18 cellular contexts compared by ENCODE assay signal in genomic region chr2:140585016-140585415, GRCh38.
A peak's percentile ranks its signal among the peaks of the same experiment; 100 is the strongest.
DNase-seq lines count a peak whose midpoint lies in the region; ATAC-seq and TF ChIP-seq lines count a peak whose summit lies in the region.
"Had no signal": no experiment of that assay in that cellular context is flagged by ENCODE, and none has a peak within 500 bp of the region (broad histone marks: within the 10 kb centered on the region; RNA-seq: fewer than 3 reads in every experiment).

No MANE protein-coding gene starts in this region.

- peaks cover 20% of the 10 kb centered on the region for H3K9me3 Mint-ChIP-seq in activated T-cell treated with anti-CD3 and anti-CD28 coated beads, Interleukin-2, amount 50 U/mL, for 4 hours
- H3K9me3 Mint-ChIP-seq in activated T-helper 17 cell treated with anti-CD3 and anti-CD28 coated beads, Interleukin-2, amount 50 U/mL, for 72 hours: peaks cover 15% of the 10 kb centered on the region
- H3K9me3 Mint-ChIP-seq: CD8-positive, alpha-beta T cell had no signal

- H3K27me3 Mint-ChIP-seq in activated T-cell treated with anti-CD3 and anti-CD28 coated beads, Interleukin-2, amount 50 U/mL, for 4 hours (ENCODE audit: low read depth): no peaks in the 10 kb centered on the region
- H3K27me3 Mint-ChIP-seq in activated T-helper 17 cell treated with anti-CD3 and anti-CD28 coated beads, Interleukin-2, amount 50 U/mL, for 72 hours: no peaks in the 10 kb centered on the region
- H3K27me3 Mint-ChIP-seq: B cell; CD4-positive, alpha-beta T cell had no signal

- no peaks in the 10 kb centered on the region for H3K36me3 Mint-ChIP-seq in activated T-cell treated with anti-CD3 and anti-CD28 coated beads, Interleukin-2, amount 50 U/mL, for 4 hours (ENCODE audit: insufficient read depth)
- H3K36me3 Mint-ChIP-seq in activated T-helper 17 cell treated with anti-CD3 and anti-CD28 coated beads, Interleukin-2, amount 50 U/mL, for 72 hours (ENCODE audit: low read depth): no peaks in the 10 kb centered on the region
- H3K36me3 Mint-ChIP-seq: CD8-positive, alpha-beta T cell had no signal

- H3K27ac ChIP-seq in ascending aorta: no peak overlapping the region
- H3K27ac ChIP-seq: A549; BLaER1 treated with 17β-estradiol and CSF1 and Interleukin-3, amounts not matched to agents 10 nM and 100 nM; C4-2B had no signal

- DNase-seq in ELR (ENCODE audit: low read depth) (peak; percentile 15), amniotic epithelial cell (ENCODE audit: low read depth) (peak; percentile 70), ascending aorta (ENCODE audit: low spot score in 2 of 2) (no peak)
- DNase-seq in activated T-cell treated with anti-CD3 and anti-CD28 coated beads, Interleukin-2, amount 50 U/mL, for 4 hours: no peak
- DNase-seq: 8988T; AML-193; Caco-2; Calu3; CD4-positive, alpha-beta T cell; CD8-positive, alpha-beta T cell; DMS79 treated with DMSO at 0.1 percent for 48 hours; GDM1 had no signal

- intact Hi-C loops in ascending aorta (cut with DNase I): no loop called here

- H3K4me3 Mint-ChIP-seq in activated T-cell treated with anti-CD3 and anti-CD28 coated beads, Interleukin-2, amount 50 U/mL, for 4 hours: no peak overlapping the region
- H3K4me3 Mint-ChIP-seq in activated T-helper 17 cell treated with anti-CD3 and anti-CD28 coated beads, Interleukin-2, amount 50 U/mL, for 72 hours: no peak overlapping the region
- H3K4me3 Mint-ChIP-seq: B cell; CD4-positive, alpha-beta T cell; CD8-positive, alpha-beta T cell had no signal

- no peaks in the 10 kb centered on the region for H3K27me3 ChIP-seq in ascending aorta
- H3K27me3 ChIP-seq: BLaER1 treated with 17β-estradiol and CSF1 and Interleukin-3, amounts not matched to agents 10 nM and 100 nM had no signal

- H3K27ac Mint-ChIP-seq in activated T-helper 17 cell treated with anti-CD3 and anti-CD28 coated beads, Interleukin-2, amount 50 U/mL, for 72 hours: no peak overlapping the region
- H3K27ac Mint-ChIP-seq: B cell; CD4-positive, alpha-beta T cell; CD8-positive, alpha-beta T cell had no signal

- ATAC-seq in activated T-cell treated with anti-CD3 and anti-CD28 coated beads, Interleukin-2, amount 50 U/mL, for 4 hours: no peak
- ATAC-seq in activated T-helper 17 cell treated with anti-CD3 and anti-CD28 coated beads, Interleukin-2, amount 50 U/mL, for 72 hours (replicated peaks): no peak
- ATAC-seq: A549; CD8-positive, alpha-beta T cell; GM12878 had no signal

- no peaks in the 10 kb centered on the region for H3K36me3 ChIP-seq in ascending aorta
- H3K36me3 ChIP-seq: BLaER1 treated with 17β-estradiol and CSF1 and Interleukin-3, amounts not matched to agents 10 nM and 100 nM had no signal

- TF ChIP-seq CTCF in ascending aorta (IDR thresholded peaks at IDR 0.05): no peak

- no peaks in the 10 kb centered on the region for H3K4me1 Mint-ChIP-seq in activated T-cell treated with anti-CD3 and anti-CD28 coated beads, Interleukin-2, amount 50 U/mL, for 4 hours (ENCODE audit: low read depth)
- H3K4me1 Mint-ChIP-seq in activated T-helper 17 cell treated with anti-CD3 and anti-CD28 coated beads, Interleukin-2, amount 50 U/mL, for 72 hours: no peaks in the 10 kb centered on the region
- H3K4me1 Mint-ChIP-seq: B cell had no signal

- H3K4me3 ChIP-seq in ascending aorta: no peak overlapping the region
- H3K4me3 ChIP-seq: A549; BLaER1 treated with 17β-estradiol and CSF1 and Interleukin-3, amounts not matched to agents 10 nM and 100 nM; GM12878 had no signal

- H3K9me3 ChIP-seq in ascending aorta: no peaks in the 10 kb centered on the region
- H3K9me3 ChIP-seq: A549; BLaER1 treated with 17β-estradiol and CSF1 and Interleukin-3, amounts not matched to agents 10 nM and 100 nM; Caco-2 had no signal

- H3K4me1 ChIP-seq in ascending aorta: no peaks in the 10 kb centered on the region
- H3K4me1 ChIP-seq: Caco-2 had no signal

Comparison
In these comparisons a context has a peak if more than half of its experiments do, and no peak if none do; other contexts are left out.
1. DNase-seq: peak in ELR (single experiment) and amniotic epithelial cell (single experiment); none in ascending aorta (0 of 2) and activated T-cell treated with anti-CD3 and anti-CD28 coated beads, Interleukin-2, amount 50 U/mL, for 4 hours (single experiment).